ENCODE assay signal across 31 cellular contexts in the genomic region with DNA sequence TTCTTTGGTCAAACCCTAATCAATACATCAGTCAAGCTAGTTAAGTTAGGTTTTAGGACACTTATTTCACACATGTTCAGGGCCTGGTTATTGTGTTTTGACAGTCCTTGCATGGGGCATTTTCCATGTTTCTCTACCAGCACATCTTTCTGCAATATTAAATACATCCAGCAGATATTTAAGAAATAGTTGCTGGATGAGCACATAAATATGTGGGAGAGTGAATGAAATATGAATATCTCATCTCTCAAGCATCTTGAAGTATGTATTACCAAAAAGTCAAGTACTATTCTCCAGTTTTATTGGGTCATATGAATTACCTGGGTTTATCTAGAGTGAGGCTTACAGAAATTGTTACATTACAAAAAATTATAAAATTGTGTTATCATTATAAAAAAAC.
"Had no signal": no experiment of that assay in that cellular context is flagged by ENCODE, and none has a peak within 500 bp of the region (broad histone marks: within the 10 kb centered on the region; RNA-seq: fewer than 3 reads in every experiment).

No MANE protein-coding gene starts in this region.

- H3K27me3 ChIP-seq: cardiac muscle cell had no signal

- DNase-seq: activated B cell treated with CpG ODN at 0.5 μM for 24 hours; activated CD4-positive, alpha-beta memory T cell treated with anti-CD3 and anti-CD28 coated beads, Interleukin-2, amount 10 ng/mL, durations not matched to agents 7 days and 5 days; activated CD4-positive, alpha-beta T cell treated with anti-CD3 and anti-CD28 coated beads for 1 hour; activated CD4-positive, alpha-beta T cell treated with anti-CD3 and anti-CD28 coated beads for 48 hours; activated CD8-positive, alpha-beta memory T cell treated with anti-CD3 and anti-CD28 coated beads for 24 hours; activated CD8-positive, alpha-beta memory T cell treated with anti-CD3 and anti-CD28 coated beads, Interleukin-2, amount 10 ng/mL, durations not matched to agents 7 days and 5 days; activated CD8-positive, alpha-beta memory T cell treated with anti-CD3 and anti-CD28 coated beads, Interleukin-2, amount 50 U/mL, for 48 hours; activated effector memory CD4-positive, alpha-beta T cell treated with Interleukin-2 at 50 U/mL for 16 hours; activated naive CD4-positive, alpha-beta T cell treated with anti-CD3 and anti-CD28 coated beads, Interleukin-2, amount 10 ng/mL, durations not matched to agents 7 days and 5 days; activated naive CD8-positive, alpha-beta T cell treated with anti-CD3 and anti-CD28 coated beads, Interleukin-2, amount 50 U/mL, for 24 hours; activated T-cell treated with anti-CD3 and anti-CD28 coated beads, Interleukin-2, amount 50 U/mL, for 48 hours; amniotic stem cell; aorta; NCI-H1105; NCI-H1417 treated with DMSO at 0.1 percent for 48 hours; NCI-H187 treated with DMSO at 0.1 percent for 48 hours; NCI-H2081 treated with DMSO at 0.1 percent for 48 hours; NCI-H510A; NCI-H526; NCI-H748 treated with DMSO at 0.1 percent for 48 hours; NK-92 treated with Interleukin-12 subunit alpha and Interleukin-12 subunit beta, amount 100 ng/mL, for 24 hours; PC-9 had no signal

- H3K27ac ChIP-seq: cardiac muscle cell, PC-9, RWPE1, VCaP had no signal

- FAIRE-seq: K562, RCC 7860 had no signal

- H3K27me3 Mint-ChIP-seq: activated B cell treated with CpG ODN at 0.5 μM for 24 hours; activated CD4-positive, alpha-beta memory T cell treated with anti-CD3 and anti-CD28 coated beads, Interleukin-2, amount 10 ng/mL, durations not matched to agents 7 days and 5 days; activated CD8-positive, alpha-beta memory T cell treated with anti-CD3 and anti-CD28 coated beads, Interleukin-2, amount 10 ng/mL, durations not matched to agents 7 days and 5 days; activated naive CD4-positive, alpha-beta T cell treated with anti-CD3 and anti-CD28 coated beads, Interleukin-2, amount 10 ng/mL, durations not matched to agents 7 days and 5 days; activated naive CD8-positive, alpha-beta T cell; activated naive CD8-positive, alpha-beta T cell treated with anti-CD3 and anti-CD28 coated beads, Interleukin-2, amount 50 U/mL, for 24 hours; central memory CD8-positive, alpha-beta T cell had no signal

- H3K36me3 ChIP-seq: cardiac muscle cell had no signal

- H3K4me3 ChIP-seq: cardiac muscle cell, K562, PC-9 had no signal

- H3K27ac Mint-ChIP-seq: activated B cell treated with CpG ODN at 0.5 μM for 24 hours; activated CD4-positive, alpha-beta memory T cell treated with anti-CD3 and anti-CD28 coated beads, Interleukin-2, amount 10 ng/mL, durations not matched to agents 7 days and 5 days; activated CD8-positive, alpha-beta memory T cell treated with anti-CD3 and anti-CD28 coated beads, Interleukin-2, amount 10 ng/mL, durations not matched to agents 7 days and 5 days; activated naive CD4-positive, alpha-beta T cell treated with anti-CD3 and anti-CD28 coated beads, Interleukin-2, amount 10 ng/mL, durations not matched to agents 7 days and 5 days; activated naive CD8-positive, alpha-beta T cell; activated naive CD8-positive, alpha-beta T cell treated with anti-CD3 and anti-CD28 coated beads, Interleukin-2, amount 50 U/mL, for 24 hours; T-helper 1 cell treated with Interleukin-12 subunit alpha and Interleukin-12 subunit beta and Interleukin-4 antibody, amounts not matched to agents 30 μg/mL and 1 μg/mL, for 36 hours; T-helper 2 cell treated with Interferon-gamma antibody and Interleukin-4, amounts not matched to agents 5 μg/mL and 100 μg/mL, for 36 hours had no signal

- H3K4me2 ChIP-seq: PC-9 had no signal

- H3K4me3 Mint-ChIP-seq: activated B cell treated with CpG ODN at 0.5 μM for 24 hours; activated CD4-positive, alpha-beta memory T cell treated with anti-CD3 and anti-CD28 coated beads, Interleukin-2, amount 10 ng/mL, durations not matched to agents 7 days and 5 days; activated CD8-positive, alpha-beta memory T cell treated with anti-CD3 and anti-CD28 coated beads, Interleukin-2, amount 10 ng/mL, durations not matched to agents 7 days and 5 days; activated naive CD4-positive, alpha-beta T cell treated with anti-CD3 and anti-CD28 coated beads, Interleukin-2, amount 10 ng/mL, durations not matched to agents 7 days and 5 days; activated naive CD8-positive, alpha-beta T cell; activated naive CD8-positive, alpha-beta T cell treated with anti-CD3 and anti-CD28 coated beads, Interleukin-2, amount 50 U/mL, for 24 hours; central memory CD8-positive, alpha-beta T cell; T-helper 1 cell treated with Interleukin-12 subunit alpha and Interleukin-12 subunit beta and Interleukin-4 antibody, amounts not matched to agents 30 μg/mL and 1 μg/mL, for 36 hours; T-helper 2 cell treated with Interferon-gamma antibody and Interleukin-4, amounts not matched to agents 5 μg/mL and 100 μg/mL, for 36 hours had no signal
